In genomic region chr17:47821424-47822379, GRCh38 we compare ENCODE assay signal across 8 cellular contexts. TPM values are rescaled to one million over a fixed set of nuclear protein-coding genes. Genes with fewer than 3 reads are reported as not detected.
DNase-seq lines count a peak whose midpoint lies in the region; ATAC-seq and TF ChIP-seq lines count a peak whose summit lies in the region.

OSBPL7 (minus strand) TSS chr17:47821794; CDS start chr17:47820278, 1,516 bp downstream.

- CTCF ChIA-PET in activated CD4-positive, alpha-beta memory T cell treated with anti-CD3 and anti-CD28 coated beads, Interleukin-2, amount 10 ng/mL, durations not matched to agents 7 days and 5 days (lab: Charles Lee): interaction anchor here (1.2 to 2.6 kb wide), 4 partner anchors 9 to 122 kb away, joined by 3 to 13 read pairs (median 7); partner anchors contain the start of genes LRRC46, MRPL10 and SCRN2

- peaks cover 40% of the 10 kb centered on the region for H3K36me3 Mint-ChIP-seq in activated CD4-positive, alpha-beta memory T cell treated with anti-CD3 and anti-CD28 coated beads, Interleukin-2, amount 10 ng/mL, durations not matched to agents 7 days and 5 days (ENCODE audit: low read depth)

- ATAC-seq in GM19035 (IDR thresholded peaks at IDR 0.05; ENCODE audit: unreplicated experiment): peak; percentile 87
- ATAC-seq in HG03521 (IDR thresholded peaks at IDR 0.05; ENCODE audit: unreplicated experiment): peak; percentile 45

- H3K27me3 Mint-ChIP-seq in activated CD4-positive, alpha-beta memory T cell treated with anti-CD3 and anti-CD28 coated beads, Interleukin-2, amount 10 ng/mL, durations not matched to agents 7 days and 5 days: no peaks in the 10 kb centered on the region

- peak; percentile 19 for TF ChIP-seq CTCF in AG09319 (IDR thresholded peaks at IDR 0.05; ENCODE audit: low read depth, low read length)

- POLR2A ChIA-PET in activated CD4-positive, alpha-beta memory T cell treated with anti-CD3 and anti-CD28 coated beads, Interleukin-2, amount 10 ng/mL, durations not matched to agents 7 days and 5 days (lab: Charles Lee): interaction anchor here (1.0 to 3.1 kb wide), 10 partner anchors 9 to 172 kb away, joined by 3 to 76 read pairs (median 4); partner anchors contain the start of genes KPNB1, LRRC46, MRPL10 and SCRN2

- H3K4me3 Mint-ChIP-seq in activated CD4-positive, alpha-beta memory T cell treated with anti-CD3 and anti-CD28 coated beads, Interleukin-2, amount 10 ng/mL, durations not matched to agents 7 days and 5 days: peak within 1 kb of the TSS; percentile 98

- H3K9me3 Mint-ChIP-seq in activated CD4-positive, alpha-beta memory T cell treated with anti-CD3 and anti-CD28 coated beads, Interleukin-2, amount 10 ng/mL, durations not matched to agents 7 days and 5 days: no peaks in the 10 kb centered on the region

- peak within 1 kb of the TSS; percentile 83 for H3K27ac Mint-ChIP-seq in activated CD4-positive, alpha-beta memory T cell treated with anti-CD3 and anti-CD28 coated beads, Interleukin-2, amount 10 ng/mL, durations not matched to agents 7 days and 5 days

- DNase-seq in AG09319 (ENCODE audit: extremely low read depth, low read depth) (peak; percentile 31), NCI-H82 (lab: John Stamatoyannopoulos, UW) (peak; percentile 95), lung microvascular endothelial cell (ENCODE audit: low read depth in 2 of 2) (peak; percentile 84 to 95)
- DNase-seq in activated CD4-positive, alpha-beta memory T cell treated with anti-CD3 and anti-CD28 coated beads, Interleukin-2, amount 10 ng/mL, durations not matched to agents 7 days and 5 days: peak; percentile 83
- peak; percentile 69 for DNase-seq in effector CD4-positive, alpha-beta T cell
- peak; percentile 60 to 61 (median 61) for DNase-seq in stimulated activated CD4-positive, alpha-beta T cell treated with anti-CD3 and anti-CD28 coated beads, TNF-alpha, amount 100 ng/mL, for 48 hours (ENCODE audit: low read depth in 3 of 3)

- peaks cover 28% of the 10 kb centered on the region for H3K4me1 Mint-ChIP-seq in activated CD4-positive, alpha-beta memory T cell treated with anti-CD3 and anti-CD28 coated beads, Interleukin-2, amount 10 ng/mL, durations not matched to agents 7 days and 5 days

RNA-seq across cellular contexts. Expression of gene OSBPL7, which starts in this region (rescaled TPM):
- total RNA-seq in activated CD4-positive, alpha-beta memory T cell treated with anti-CD3 and anti-CD28 coated beads, Interleukin-2, amount 10 ng/mL, durations not matched to agents 7 days and 5 days: 10 to 100 TPM; 33.2 to 36.1 TPM
- total RNA-seq in lung microvascular endothelial cell: 4.8 and 7.5 TPM in 2 replicates

Comparison
In these comparisons a context has a peak if more than half of its experiments do, and no peak if none do; other contexts are left out.
1. Peak in every context shown above with its lines: DNase-seq and ATAC-seq.
2. DNase-seq: peak in every context shown above with its lines; median percentile 95 in NCI-H82; 90 in lung microvascular endothelial cell; 83 in activated CD4-positive, alpha-beta memory T cell treated with anti-CD3 and anti-CD28 coated beads, Interleukin-2, amount 10 ng/mL, durations not matched to agents 7 days and 5 days; 69 in effector CD4-positive, alpha-beta T cell; 61 in stimulated activated CD4-positive, alpha-beta T cell treated with anti-CD3 and anti-CD28 coated beads, TNF-alpha, amount 100 ng/mL, for 48 hours; 31 in AG09319.